2 cellular contexts compared by ENCODE assay signal in genomic region chr4:102751964-102752363, GRCh38.
TF ChIP-seq lines count a peak whose summit lies in the region.

No MANE protein-coding gene starts in this region.

TF ChIP-seq in IMR-90, 13 proteins besides CTCF, POLR2A, EP300 and RAD21:
- TF ChIP-seq RFX5 (IDR thresholded peaks at IDR 0.05; ENCODE audit: low read depth, low read length) (no peak), RCOR1 (IDR thresholded peaks at IDR 0.05; ENCODE audit: insufficient replicate concordance, low read length) (no peak), FOS (IDR thresholded peaks at IDR 0.05; ENCODE audit: low read depth, low read length) (no peak), MXI1 (IDR thresholded peaks at IDR 0.05; ENCODE audit: borderline replicate concordance, low read depth, low read length) (no peak), SMC3 (IDR thresholded peaks at IDR 0.05; ENCODE audit: low read depth, low read length) (no peak), MAFK (IDR thresholded peaks at IDR 0.05; ENCODE audit: low read depth, low read length) (no peak), NFE2L2 (IDR thresholded peaks at IDR 0.05; ENCODE audit: low read depth, low read length) (no peak), BHLHE40 (IDR thresholded peaks at IDR 0.05; ENCODE audit: low read depth, low read length) (no peak), MAZ (IDR thresholded peaks at IDR 0.05; ENCODE audit: borderline replicate concordance, low read depth, low read length) (no peak), CEBPB (IDR thresholded peaks at IDR 0.05; ENCODE audit: low read depth, low read length) (no peak)
- TF ChIP-seq, protein P1, sequence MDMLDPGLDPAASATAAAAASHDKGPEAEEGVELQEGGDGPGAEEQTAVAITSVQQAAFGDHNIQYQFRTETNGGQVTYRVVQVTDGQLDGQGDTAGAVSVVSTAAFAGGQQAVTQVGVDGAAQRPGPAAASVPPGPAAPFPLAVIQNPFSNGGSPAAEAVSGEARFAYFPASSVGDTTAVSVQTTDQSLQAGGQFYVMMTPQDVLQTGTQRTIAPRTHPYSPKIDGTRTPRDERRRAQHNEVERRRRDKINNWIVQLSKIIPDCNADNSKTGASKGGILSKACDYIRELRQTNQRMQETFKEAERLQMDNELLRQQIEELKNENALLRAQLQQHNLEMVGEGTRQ (IDR thresholded peaks at IDR 0.05; ENCODE audit: low read depth, low read length) = no peak
TF ChIP-seq in IMR-90: peak in this region for 0.

TF ChIP-seq in GM12878, 131 proteins besides CTCF, POLR2A, EP300 and RAD21:
- TF ChIP-seq DPF2 (IDR thresholded peaks at IDR 0.05) (no peak), KLF5 (IDR thresholded peaks at IDR 0.05; ENCODE audit: partially characterized antibody) (no peak)
